Comparison of ENCODE assay signal across 8 cellular contexts in the genomic region with DNA sequence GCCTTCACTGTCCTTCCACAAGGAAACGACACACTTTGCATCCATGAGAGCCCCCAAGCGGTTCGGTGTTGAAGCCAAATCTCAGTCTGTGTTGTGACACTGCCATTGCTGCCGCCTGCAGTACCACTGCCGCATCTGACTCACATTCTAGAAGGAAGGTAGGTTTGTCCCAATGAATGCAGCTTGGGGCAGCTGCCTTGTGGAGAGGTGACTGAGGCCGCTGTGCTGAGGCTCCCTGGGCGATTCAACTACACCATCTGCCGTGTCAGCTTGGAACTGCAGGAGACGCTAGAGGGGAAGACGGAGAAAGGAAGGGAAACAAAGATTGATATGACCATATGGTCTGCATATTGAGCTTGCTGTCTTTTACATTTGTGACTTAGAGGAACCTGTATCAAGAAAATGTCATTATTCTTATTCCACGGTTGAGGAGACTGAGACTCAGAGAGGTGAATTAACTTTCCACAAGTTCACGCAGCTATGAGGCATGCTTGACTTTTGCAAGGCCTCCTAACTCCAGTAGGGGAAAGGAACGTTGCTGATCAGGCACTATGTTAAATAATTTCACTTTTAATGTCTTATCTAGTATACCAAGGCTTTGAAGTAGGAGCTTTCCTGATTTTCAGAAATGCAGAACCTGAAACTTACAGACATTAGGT. TPM values are rescaled to one million over a fixed set of nuclear protein-coding genes. Genes with fewer than 3 reads are reported as not detected.
DNase-seq lines count a peak whose midpoint lies in the region; ATAC-seq and FAIRE-seq lines count a peak whose summit lies in the region.

No MANE protein-coding gene starts in this region.

- peak; percentile 95 for ATAC-seq in GM21515 (IDR thresholded peaks at IDR 0.05; ENCODE audit: unreplicated experiment)

- FAIRE-seq in endometrium (lab: Jason Lieb, UNC), result peak; percentile 15

- DNase-seq in DMS153 (lab: John Stamatoyannopoulos, UW) (peak; percentile 97), HT1080 (ENCODE audit: low read depth) (peak; percentile 73), NOMO-1 treated with DMSO at 0.1 percent for 48 hours (lab: John Stamatoyannopoulos, UW; ENCODE audit: unreplicated experiment) (peak; percentile 88), mucosa of gallbladder (ENCODE audit: low spot score) (peak; percentile 71)
- DNase-seq in activated CD8-positive, alpha-beta memory T cell treated with anti-CD3 and anti-CD28 coated beads for 24 hours, result peak; percentile 89
- peak; percentile 33 to 53 for DNase-seq in stimulated activated CD8-positive, alpha-beta memory T cell treated with anti-CD3 and anti-CD28 coated beads, Interleukin-7, amount 100 ng/mL, for 48 hours (ENCODE audit: extremely low read depth in 1 of 2, low read depth in 1 of 2)

RNA-seq across cellular contexts. Expression of gene LMAN1, which starts 43.5 kb away (rescaled TPM):
- 72.2 and 77.8 TPM in 2 replicates for total RNA-seq in HT1080 (2014; rRNA removed; shearing (Covaris generic))
- 80.9 and 110 TPM in 2 replicates for polyA plus RNA-seq in HT1080 (2015; cell fraction: cytosol; rRNA removed)
- polyA plus RNA-seq in HT1080 (2015; cell fraction: nucleus; rRNA removed), result 203 and 215 TPM in 2 replicates
- 63.6 TPM for total RNA-seq in mucosa of gallbladder

Comparison
In these comparisons a context has a peak if more than half of its experiments do, and no peak if none do; other contexts are left out.
1. Peak in every context shown above with its lines: DNase-seq and ATAC-seq.
2. DNase-seq: peak in every context shown above with its lines; median percentile 97 in DMS153; 89 in activated CD8-positive, alpha-beta memory T cell treated with anti-CD3 and anti-CD28 coated beads for 24 hours; 88 in NOMO-1 treated with DMSO at 0.1 percent for 48 hours; 73 in HT1080; 71 in mucosa of gallbladder; 43 in stimulated activated CD8-positive, alpha-beta memory T cell treated with anti-CD3 and anti-CD28 coated beads, Interleukin-7, amount 100 ng/mL, for 48 hours.